Comparison of ENCODE assay signal across 7 cellular contexts in the genomic region with DNA sequence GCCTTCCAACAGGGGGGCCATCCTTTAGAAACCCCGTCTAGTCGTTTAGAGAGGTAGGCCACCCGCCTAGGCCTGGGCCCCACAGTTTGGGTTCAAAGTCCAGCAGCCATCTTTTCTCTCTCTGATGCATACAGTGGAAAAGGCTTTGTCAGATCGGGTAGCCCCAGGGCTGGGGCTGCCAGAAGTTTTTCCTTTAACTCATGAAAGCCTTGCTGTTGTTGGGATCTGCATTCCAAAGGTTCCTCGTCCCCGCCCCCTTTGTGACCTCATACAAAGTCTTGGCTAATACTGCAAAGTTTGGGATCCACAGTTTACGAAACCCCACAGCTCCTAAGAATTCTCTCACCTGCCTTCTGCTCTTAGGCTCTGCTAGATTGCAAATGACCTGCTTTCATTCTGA.
DNase-seq lines count a peak whose midpoint lies in the region; ATAC-seq and TF ChIP-seq lines count a peak whose summit lies in the region.
"Not testable (repeated sequence)": the region's sequence is repeated elsewhere in the genome, so short reads cannot be mapped to it uniquely, and the experiment has no call there.

No MANE protein-coding gene starts in this region.

- not testable (repeated sequence) for H3K23ac ChIP-seq in H9 (ENCODE audit: insufficient read length, low read depth, low read length); mesendoderm (ENCODE audit: low read length); trophoblast cell (ENCODE audit: low read length)

- H3K4me3 Mint-ChIP-seq in Calu3 (ENCODE audit: low read depth, unreplicated experiment); H9; WTC11; endodermal cell: not testable (repeated sequence)

- not testable (repeated sequence) for H3K27ac Mint-ChIP-seq in Calu3 (ENCODE audit: unreplicated experiment); WTC11
- peak overlapping the region in 1 of 3 experiments; percentile 52; a peak in 1 of 7 replicates for H3K27ac Mint-ChIP-seq in H9
- peak overlapping the region; percentile 26 for H3K27ac Mint-ChIP-seq in endodermal cell

- not testable (repeated sequence) for H2BK12ac ChIP-seq in H9 (ENCODE audit: insufficient read length, low read depth, low read length)
- peak overlapping the region; percentile 78 for H2BK12ac ChIP-seq in trophoblast cell (ENCODE audit: low read length)

- H3K4me3 ChIP-seq in endodermal cell (ENCODE audit: low read length); mesendoderm (ENCODE audit: low read length); trophoblast cell (ENCODE audit: low read depth, low read length): not testable (repeated sequence)

- not testable (repeated sequence) for TF ChIP-seq CTCF in Calu3 (IDR thresholded peaks at IDR 0.05; ENCODE audit: unreplicated experiment); H9 (conservative IDR thresholded peaks at IDR 0.05); WTC11 (IDR thresholded peaks at IDR 0.05); endodermal cell (conservative IDR thresholded peaks at IDR 0.05)

- H3T11ph ChIP-seq in H9 (ENCODE audit: low read length): not testable (repeated sequence)

- no CpG with 5 or more reads among the region's 7 CpGs for WGBS in H9 (ENCODE audit: extremely low coverage, insufficient read length, low lambda C conversion rate)
- WGBS in endodermal cell (ENCODE audit: insufficient coverage in 1 of 2, insufficient read length in 1 of 2), 2 experiments: 63 to 64% methylated on average over 3 to 7 of the region's 7 CpGs
- no CpG with 5 or more reads among the region's 7 CpGs for WGBS in mesendoderm (ENCODE audit: extremely low coverage, insufficient coverage, low lambda C conversion rate)
- no CpG with 5 or more reads among the region's 7 CpGs for WGBS in trophoblast cell (ENCODE audit: extremely low coverage, insufficient coverage, insufficient read length)

- BruUV-seq in Calu3 (replicated peaks; lab: Mats Ljungman, UMichigan): not testable (repeated sequence)

- not testable (repeated sequence) for H3K18ac ChIP-seq in H9 (ENCODE audit: insufficient read length, low read depth, low read length); mesendoderm (ENCODE audit: low read length)
- H3K18ac ChIP-seq in trophoblast cell (ENCODE audit: low read length): peak overlapping the region; percentile 73

- not testable (repeated sequence) for H3K9ac ChIP-seq in H9 (ENCODE audit: extremely low read depth, insufficient read length, low read length); endodermal cell (ENCODE audit: extremely low read depth, low read length, poor library complexity, severe bottlenecking); mesendoderm (ENCODE audit: low read length); trophoblast cell (ENCODE audit: low read length)

- not testable (repeated sequence) for H3K4me1 Mint-ChIP-seq in Calu3 (ENCODE audit: low read depth, unreplicated experiment); endodermal cell
- H3K4me1 Mint-ChIP-seq in H9 (peaks cover 29 to 32% of the 10 kb centered on the region in 2 experiments), WTC11 (peaks cover 48% of the 10 kb centered on the region)

- not testable (repeated sequence) for H3K36me3 Mint-ChIP-seq in Calu3 (ENCODE audit: insufficient read depth, unreplicated experiment); H9 (ENCODE audit: insufficient read depth in 1 of 3, low read depth in 3 of 3); WTC11; endodermal cell (ENCODE audit: low read depth)

- H4K5ac ChIP-seq in H9 (ENCODE audit: insufficient read length, low read depth, low read length); mesendoderm (ENCODE audit: low read length): not testable (repeated sequence)

- not testable (repeated sequence) for H4K8ac ChIP-seq in H9 (replicated peaks; ENCODE audit: insufficient read length, low read depth, low read length); mesendoderm (ENCODE audit: low read depth, low read length)
- peak overlapping the region; percentile 53 for H4K8ac ChIP-seq in trophoblast cell (ENCODE audit: low read depth, low read length)

- H4K20me1 ChIP-seq in H9 (ENCODE audit: control insufficient read depth, insufficient read depth, insufficient read length): not testable (repeated sequence)

- H2AFZ ChIP-seq in H9 (ENCODE audit: low read length): not testable (repeated sequence)
- peak overlapping the region; percentile 45 for H2AFZ ChIP-seq in trophoblast cell (ENCODE audit: insufficient read depth, low read length, poor library complexity)

- not testable (repeated sequence) for H3K14ac ChIP-seq in H9 (ENCODE audit: insufficient read depth, low read length)
- H3K14ac ChIP-seq in trophoblast cell (ENCODE audit: low read length): peak overlapping the region; percentile 81

- not testable (repeated sequence) for H4K12ac ChIP-seq in trophoblast cell (ENCODE audit: low read depth, low read length)

- H3K4ac ChIP-seq in H9 (ENCODE audit: low read depth, low read length); mesendoderm (ENCODE audit: low read depth, low read length); trophoblast cell (ENCODE audit: low read depth, low read length): not testable (repeated sequence)

- peaks cover 25% of the 10 kb centered on the region for H3K27me3 Mint-ChIP-seq in Calu3 (ENCODE audit: unreplicated experiment)
- peaks cover 27% of the 10 kb centered on the region for H3K27me3 Mint-ChIP-seq in H9 (ENCODE audit: low read depth)
- H3K27me3 Mint-ChIP-seq in WTC11 (ENCODE audit: low read depth); endodermal cell (ENCODE audit: insufficient read depth): not testable (repeated sequence)

- intact Hi-C loops in Calu3 (cut with micrococcal nuclease; ENCODE audit: unreplicated experiment): not testable (repeated sequence)

- H2BK120ac ChIP-seq in H9 (ENCODE audit: low read depth, low read length, poor library complexity, severe bottlenecking); mesendoderm (ENCODE audit: low read depth, low read length): not testable (repeated sequence)
- H2BK120ac ChIP-seq in trophoblast cell (ENCODE audit: insufficient read depth, low read length, poor library complexity): peak overlapping the region; percentile 53

- H3K4me2 ChIP-seq in H9 (ENCODE audit: insufficient read depth, insufficient read length, low read length); mesendoderm (ENCODE audit: low read length); trophoblast cell (ENCODE audit: low read length): not testable (repeated sequence)

- H3K4me1 ChIP-seq in H9 (ENCODE audit: insufficient read depth, low read length); endodermal cell (ENCODE audit: control insufficient read depth, insufficient read depth, low read length); mesendoderm (ENCODE audit: control insufficient read depth, low read depth, low read length): not testable (repeated sequence)
- H3K4me1 ChIP-seq in trophoblast cell (ENCODE audit: control insufficient read depth in 1 of 2, insufficient read depth in 2 of 2, low read length in 2 of 2): peaks cover 19 to 20% of the 10 kb centered on the region in 2 experiments

- H3K27ac ChIP-seq in H9 (ENCODE audit: insufficient read length, low read depth, low read length); endodermal cell (ENCODE audit: low read depth, low read length); mesendoderm (ENCODE audit: low read depth, low read length): not testable (repeated sequence)
- peak overlapping the region; percentile 32 for H3K27ac ChIP-seq in trophoblast cell (ENCODE audit: low read depth, low read length)

- not testable (repeated sequence) for H3K9me3 Mint-ChIP-seq in Calu3 (ENCODE audit: low read depth, unreplicated experiment); H9; WTC11; endodermal cell

- not testable (repeated sequence) for H3K36me3 ChIP-seq in endodermal cell (ENCODE audit: control insufficient read depth, insufficient read depth, low read length); mesendoderm (ENCODE audit: control insufficient read depth, insufficient read depth, low read length); trophoblast cell (ENCODE audit: control insufficient read depth in 1 of 2, insufficient read depth in 2 of 2, low read length in 2 of 2)

- H4K91ac ChIP-seq in H9 (ENCODE audit: insufficient read length, low read depth, low read length): not testable (repeated sequence)
- peak overlapping the region; percentile 65 for H4K91ac ChIP-seq in trophoblast cell (ENCODE audit: low read depth, low read length)

- DNase-seq in Calu3 (peak; percentile 10), H9 (peak; percentile 46), WTC11 (ENCODE audit: low spot score) (peak; percentile 69), endodermal cell (peak; percentile 77), islet precursor cell (peak; percentile 81), mesendoderm (peak; percentile 69), trophoblast cell (peak; percentile 30 to 63)

- H2BK15ac ChIP-seq in H9 (ENCODE audit: low read depth, low read length); mesendoderm (replicated peaks; ENCODE audit: low read depth): not testable (repeated sequence)

- CTCF ChIA-PET in Calu3 (lab: Charles Lee): not testable (repeated sequence)
- CTCF ChIA-PET in WTC11 (lab: Charles Lee): interaction anchor here (1.8 kb wide), 1 partner anchor 21 kb away, joined by 13 read pairs; no protein-coding TSS in a partner anchor

- H3K79me2 ChIP-seq in H9 (ENCODE audit: insufficient read depth, low read length); mesendoderm (ENCODE audit: control insufficient read depth, insufficient read depth, low read length); trophoblast cell (ENCODE audit: control insufficient read depth, insufficient read depth, low read length, poor library complexity): not testable (repeated sequence)

- H2BK5ac ChIP-seq in H9 (ENCODE audit: insufficient read length, low read length); mesendoderm (ENCODE audit: low read length); trophoblast cell (ENCODE audit: low read depth, low read length, poor library complexity): not testable (repeated sequence)

- not testable (repeated sequence) for H3K79me1 ChIP-seq in H9 (ENCODE audit: insufficient read depth, low read depth, low read length, poor library complexity, severe bottlenecking); mesendoderm (ENCODE audit: low read length); trophoblast cell (ENCODE audit: low read length)

- ATAC-seq in WTC11: not testable (repeated sequence)

- not testable (repeated sequence) for H3K56ac ChIP-seq in H9 (ENCODE audit: insufficient read length, low read depth, low read length); mesendoderm (ENCODE audit: low read length)

- not testable (repeated sequence) for H3K23me2 ChIP-seq in H9 (ENCODE audit: insufficient read length, low read depth, low read length, poor library complexity, severe bottlenecking)

- not testable (repeated sequence) for H3K27me3 ChIP-seq in H9 (ENCODE audit: insufficient read depth, low read length); endodermal cell (ENCODE audit: control insufficient read depth, insufficient read depth, low read length, poor library complexity, severe bottlenecking); mesendoderm (ENCODE audit: insufficient read depth, low read length, poor library complexity); trophoblast cell (ENCODE audit: insufficient read depth, low read length)

- H3K9me3 ChIP-seq in H9 (ENCODE audit: control insufficient read depth, low read depth, low read length); endodermal cell (ENCODE audit: control insufficient read depth, low read length); trophoblast cell (ENCODE audit: insufficient read depth, low read depth, low read length): not testable (repeated sequence)

- not testable (repeated sequence) for H2AK5ac ChIP-seq in H9 (ENCODE audit: insufficient read length, low read length); mesendoderm (ENCODE audit: low read length); trophoblast cell (ENCODE audit: low read length)

- not testable (repeated sequence) for H2BK20ac ChIP-seq in H9 (ENCODE audit: low read depth, low read length, poor library complexity, severe bottlenecking)

- POLR2A ChIA-PET in WTC11 (lab: Charles Lee): not testable (repeated sequence)

Comparison
In these comparisons a context has a peak if more than half of its experiments do, and no peak if none do; other contexts are left out.
1. DNase-seq: peak in every context shown above with its lines; median percentile 81 in islet precursor cell; 77 in endodermal cell; 69 in WTC11; 69 in mesendoderm; 46 in trophoblast cell; 46 in H9; 10 in Calu3.